ENCODE assay signal across 8 cellular contexts in the genomic region with DNA sequence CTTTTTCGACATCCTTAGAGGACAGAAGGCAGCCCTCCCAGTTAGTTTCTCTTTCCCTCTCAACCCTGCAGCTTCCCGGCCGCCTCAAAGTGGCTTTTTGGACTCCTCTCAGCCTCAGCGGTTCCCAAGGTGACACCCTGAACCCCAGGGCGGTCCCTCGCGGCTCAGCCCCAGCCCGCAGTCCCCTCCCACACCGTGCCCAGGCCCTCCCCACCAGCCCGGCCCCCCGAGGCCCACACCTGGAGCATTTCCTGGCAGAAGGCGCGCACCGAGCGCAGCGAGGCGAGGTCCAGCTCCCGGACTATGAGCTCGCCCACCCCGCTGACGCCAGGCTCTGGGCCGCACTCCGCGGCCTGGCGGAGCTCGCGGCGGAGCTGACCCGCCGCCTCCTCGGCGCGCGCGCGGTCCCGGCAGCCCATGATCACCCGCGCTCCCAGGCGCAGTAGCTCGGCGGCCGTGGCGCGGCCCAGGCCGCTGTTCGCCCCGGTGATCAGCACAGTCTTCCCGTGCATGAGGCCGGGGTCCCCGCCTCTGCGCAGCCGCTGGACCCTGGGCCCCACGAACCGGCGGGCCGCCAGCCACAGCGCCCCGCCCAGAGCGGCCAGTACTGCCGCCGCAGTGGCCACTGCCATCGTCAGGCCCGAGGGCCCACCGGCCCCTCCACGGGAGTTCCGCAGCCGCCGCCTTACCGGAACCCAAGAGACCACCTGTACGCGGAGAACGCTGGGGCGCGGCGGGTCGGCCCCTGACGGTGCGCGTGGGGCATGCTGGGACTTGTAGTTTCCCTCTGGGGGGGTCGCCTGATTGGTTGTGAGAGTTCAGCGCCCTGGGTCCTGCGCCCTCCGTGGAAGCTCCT. TPM values are rescaled to one million over a fixed set of nuclear protein-coding genes. Genes with fewer than 3 reads are reported as not detected.
A peak's percentile ranks its signal among the peaks of the same experiment; 100 is the strongest.
DNase-seq lines count a peak whose midpoint lies in the region; ATAC-seq lines count a peak whose summit lies in the region.

A gene with protein sequence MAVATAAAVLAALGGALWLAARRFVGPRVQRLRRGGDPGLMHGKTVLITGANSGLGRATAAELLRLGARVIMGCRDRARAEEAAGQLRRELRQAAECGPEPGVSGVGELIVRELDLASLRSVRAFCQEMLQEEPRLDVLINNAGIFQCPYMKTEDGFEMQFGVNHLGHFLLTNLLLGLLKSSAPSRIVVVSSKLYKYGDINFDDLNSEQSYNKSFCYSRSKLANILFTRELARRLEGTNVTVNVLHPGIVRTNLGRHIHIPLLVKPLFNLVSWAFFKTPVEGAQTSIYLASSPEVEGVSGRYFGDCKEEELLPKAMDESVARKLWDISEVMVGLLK (minus strand): TSS at position 713 of the 856 bp plus-strand sequence. CDS start 81 bp downstream, at position 632.

- peak within 1 kb of the TSS; percentile 91 for H3K9ac ChIP-seq in BLaER1

- H3K27me3 ChIP-seq in BLaER1 = no peaks in the 10 kb centered on the region

- CTCF ChIA-PET in activated CD4-positive, alpha-beta T cell treated with anti-CD3 and anti-CD28 coated beads, Interleukin-2, amount 10 ng/mL, durations not matched to agents 7 days and 5 days (lab: Charles Lee) = interaction anchor here (1.0 to 1.7 kb wide), 4 partner anchors 11 to 38 kb away, joined by 3 to 5 read pairs (median 4); no protein-coding TSS in a partner anchor

- ATAC-seq in GM19328 (IDR thresholded peaks at IDR 0.05; ENCODE audit: unreplicated experiment) = peak; percentile 93
- peak; percentile 94 for ATAC-seq in HG03520 (IDR thresholded peaks at IDR 0.05; ENCODE audit: unreplicated experiment)
- ATAC-seq in left colon = peak; percentile 94

- H3K4me1 Mint-ChIP-seq in activated CD4-positive, alpha-beta T cell treated with anti-CD3 and anti-CD28 coated beads, Interleukin-2, amount 10 ng/mL, durations not matched to agents 7 days and 5 days = peaks cover 34% of the 10 kb centered on the region

- H3K27ac ChIP-seq in BLaER1 = peak within 1 kb of the TSS; percentile 93

- H3K9me3 ChIP-seq in BLaER1 = peaks cover 8% of the 10 kb centered on the region

- H3K4me1 ChIP-seq in BLaER1 = peaks cover 14% of the 10 kb centered on the region

- H3K36me3 ChIP-seq in BLaER1 = peaks cover 20% of the 10 kb centered on the region

- peaks cover 5% of the 10 kb centered on the region for H3K9me3 Mint-ChIP-seq in activated CD4-positive, alpha-beta T cell treated with anti-CD3 and anti-CD28 coated beads, Interleukin-2, amount 10 ng/mL, durations not matched to agents 7 days and 5 days

- peaks cover 38% of the 10 kb centered on the region for H3K36me3 Mint-ChIP-seq in activated CD4-positive, alpha-beta T cell treated with anti-CD3 and anti-CD28 coated beads, Interleukin-2, amount 10 ng/mL, durations not matched to agents 7 days and 5 days (ENCODE audit: low read depth)

- H3K4me3 Mint-ChIP-seq in activated CD4-positive, alpha-beta T cell treated with anti-CD3 and anti-CD28 coated beads, Interleukin-2, amount 10 ng/mL, durations not matched to agents 7 days and 5 days = peak within 1 kb of the TSS; percentile 89

- peak within 1 kb of the TSS; percentile 92 for H3K4me3 ChIP-seq in BLaER1

- no peaks in the 10 kb centered on the region for H3K27me3 Mint-ChIP-seq in activated CD4-positive, alpha-beta T cell treated with anti-CD3 and anti-CD28 coated beads, Interleukin-2, amount 10 ng/mL, durations not matched to agents 7 days and 5 days

- POLR2A ChIA-PET in activated CD4-positive, alpha-beta T cell treated with anti-CD3 and anti-CD28 coated beads, Interleukin-2, amount 10 ng/mL, durations not matched to agents 7 days and 5 days (lab: Charles Lee) = interaction anchor here (0.7 kb wide), 1 partner anchor 806 kb away, joined by 3 read pairs; the partner anchor contains the start of gene GEN1

- H3K27ac Mint-ChIP-seq in activated CD4-positive, alpha-beta T cell treated with anti-CD3 and anti-CD28 coated beads, Interleukin-2, amount 10 ng/mL, durations not matched to agents 7 days and 5 days = peak within 1 kb of the TSS; percentile 97

- peaks cover 33% of the 10 kb centered on the region; the same call in 1 of the 2 replicates for H4K20me1 ChIP-seq in BLaER1

- H3K4me2 ChIP-seq in BLaER1 = peak within 1 kb of the TSS; percentile 84

- intact Hi-C loops in left colon (cut with DNase I, micrococcal nuclease) = no loop called here

- peak; percentile 92 for DNase-seq in NCI-H69 (lab: John Stamatoyannopoulos, UW)
- DNase-seq in activated CD4-positive, alpha-beta T cell treated with anti-CD3 and anti-CD28 coated beads, Interleukin-2, amount 10 ng/mL, durations not matched to agents 7 days and 5 days = peak; percentile 94
- peak; percentile 41 for DNase-seq in cortex of kidney (lab: John Stamatoyannopoulos, UW)
- peak; percentile 95 to 96 for DNase-seq in left colon
- peak; percentile 90 for DNase-seq in stimulated activated CD4-positive, alpha-beta T cell treated with anti-CD3 and anti-CD28 coated beads, Interleukin-1b, Interleukin-23, amount 100 ng/mL, for 48 hours

RNA-seq across cellular contexts. Expression of the gene that starts here (rescaled TPM):
- 10 to 100 TPM; 13.3 to 15.2 TPM for total RNA-seq in activated CD4-positive, alpha-beta T cell treated with anti-CD3 and anti-CD28 coated beads, Interleukin-2, amount 10 ng/mL, durations not matched to agents 7 days and 5 days
- 10 to 100 TPM; 21.9 to 22.7 TPM for total RNA-seq in left colon

Comparison
In these comparisons a context has a peak if more than half of its experiments do, and no peak if none do; other contexts are left out.
1. Peak in every context shown above with its lines: DNase-seq, ATAC-seq, H3K4me3 ChIP-seq and H3K27ac ChIP-seq.
2. DNase-seq: peak in every context shown above with its lines; median percentile 96 in left colon; 94 in activated CD4-positive, alpha-beta T cell treated with anti-CD3 and anti-CD28 coated beads, Interleukin-2, amount 10 ng/mL, durations not matched to agents 7 days and 5 days; 92 in NCI-H69; 90 in stimulated activated CD4-positive, alpha-beta T cell treated with anti-CD3 and anti-CD28 coated beads, Interleukin-1b, Interleukin-23, amount 100 ng/mL, for 48 hours; 41 in cortex of kidney.